1 cellular context compared by ENCODE assay signal in genomic region chr15:78422571-78423340, GRCh38.
TF ChIP-seq lines count a peak whose summit lies in the region.

No MANE protein-coding gene starts in this region.

TF ChIP-seq in HEK293, 187 proteins besides CTCF, POLR2A, EP300 and RAD21 (continued from another document):
- TF ChIP-seq INSM2 (tag by site-specific recombination; IDR thresholded peaks at IDR 0.05) (no peak), ZNF202 (tag by site-specific recombination; IDR thresholded peaks at IDR 0.05; ENCODE audit: borderline replicate concordance) (no peak), ZNF423 (tag by site-specific recombination; IDR thresholded peaks at IDR 0.05) (no peak), ZFP69B (tag by site-specific recombination; IDR thresholded peaks at IDR 0.05) (peak; percentile 73; the same call in 1 of the 2 replicates), ATF2 (tag by site-specific recombination; IDR thresholded peaks at IDR 0.05; ENCODE audit: low read depth) (no peak)
TF ChIP-seq in HEK293: peak in this region for 6.
